Comparison of ENCODE assay signal across 1 cellular context in the genomic region with DNA sequence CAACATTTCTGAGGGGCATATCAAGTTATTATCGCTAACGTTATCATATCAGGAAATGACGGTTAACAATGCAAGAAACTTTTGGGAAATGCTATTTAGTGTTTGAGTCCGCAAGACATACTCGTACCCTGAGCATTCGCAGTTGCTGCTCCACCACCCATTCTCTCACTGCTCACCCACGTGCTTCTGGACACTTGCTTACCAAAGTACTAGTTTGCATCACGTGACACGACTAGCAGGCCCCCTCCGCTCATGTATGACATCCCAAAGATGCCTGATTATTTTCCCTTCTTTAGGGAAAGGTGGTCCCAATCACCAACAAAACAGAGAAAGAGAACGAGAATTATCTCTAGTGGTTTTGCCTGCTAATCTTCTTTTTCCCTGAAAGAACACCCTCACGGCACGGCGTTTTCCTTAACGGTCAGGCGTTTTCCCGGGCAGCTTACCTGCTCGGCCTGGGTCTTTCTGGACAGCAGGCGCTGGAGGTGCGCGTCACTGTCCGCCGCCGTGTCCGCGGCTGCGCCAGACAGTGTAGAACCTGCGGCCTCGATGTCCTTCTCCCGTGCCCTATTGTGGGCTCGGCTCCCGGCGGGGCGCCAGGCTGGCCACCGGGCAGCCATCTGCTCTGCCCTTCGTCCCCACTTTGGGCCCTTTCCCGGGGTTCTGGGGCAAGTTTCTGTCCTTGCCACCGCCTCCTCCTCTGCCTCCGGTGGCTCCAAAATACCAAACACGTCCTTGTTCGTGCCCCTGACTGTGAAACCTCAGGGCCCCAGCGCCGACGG.
TF ChIP-seq lines count a peak whose summit lies in the region.

Gene SUPV3L1, plus strand, starts transcription at position 492 of the 782 bp plus-strand sequence. Its CDS starts 58 bp downstream, at position 550.

TF ChIP-seq in HepG2, 621 proteins besides CTCF, POLR2A, EP300 and RAD21 (continued from another document and continues in another):
- TF ChIP-seq, protein P1, sequence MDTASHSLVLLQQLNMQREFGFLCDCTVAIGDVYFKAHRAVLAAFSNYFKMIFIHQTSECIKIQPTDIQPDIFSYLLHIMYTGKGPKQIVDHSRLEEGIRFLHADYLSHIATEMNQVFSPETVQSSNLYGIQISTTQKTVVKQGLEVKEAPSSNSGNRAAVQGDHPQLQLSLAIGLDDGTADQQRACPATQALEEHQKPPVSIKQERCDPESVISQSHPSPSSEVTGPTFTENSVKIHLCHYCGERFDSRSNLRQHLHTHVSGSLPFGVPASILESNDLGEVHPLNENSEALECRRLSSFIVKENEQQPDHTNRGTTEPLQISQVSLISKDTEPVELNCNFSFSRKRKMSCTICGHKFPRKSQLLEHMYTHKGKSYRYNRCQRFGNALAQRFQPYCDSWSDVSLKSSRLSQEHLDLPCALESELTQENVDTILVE (CRISPR knock-in tag; IDR thresholded peaks at IDR 0.05): peak; percentile 61
- TF ChIP-seq, protein P2, sequence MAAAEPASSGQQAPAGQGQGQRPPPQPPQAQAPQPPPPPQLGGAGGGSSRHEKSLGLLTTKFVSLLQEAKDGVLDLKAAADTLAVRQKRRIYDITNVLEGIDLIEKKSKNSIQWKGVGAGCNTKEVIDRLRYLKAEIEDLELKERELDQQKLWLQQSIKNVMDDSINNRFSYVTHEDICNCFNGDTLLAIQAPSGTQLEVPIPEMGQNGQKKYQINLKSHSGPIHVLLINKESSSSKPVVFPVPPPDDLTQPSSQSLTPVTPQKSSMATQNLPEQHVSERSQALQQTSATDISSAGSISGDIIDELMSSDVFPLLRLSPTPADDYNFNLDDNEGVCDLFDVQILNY (CRISPR knock-in tag; conservative IDR thresholded peaks at IDR 0.05): no peak
- TF ChIP-seq, protein P3, sequence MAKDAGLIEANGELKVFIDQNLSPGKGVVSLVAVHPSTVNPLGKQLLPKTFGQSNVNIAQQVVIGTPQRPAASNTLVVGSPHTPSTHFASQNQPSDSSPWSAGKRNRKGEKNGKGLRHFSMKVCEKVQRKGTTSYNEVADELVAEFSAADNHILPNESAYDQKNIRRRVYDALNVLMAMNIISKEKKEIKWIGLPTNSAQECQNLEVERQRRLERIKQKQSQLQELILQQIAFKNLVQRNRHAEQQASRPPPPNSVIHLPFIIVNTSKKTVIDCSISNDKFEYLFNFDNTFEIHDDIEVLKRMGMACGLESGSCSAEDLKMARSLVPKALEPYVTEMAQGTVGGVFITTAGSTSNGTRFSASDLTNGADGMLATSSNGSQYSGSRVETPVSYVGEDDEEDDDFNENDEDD (CRISPR knock-in tag; IDR thresholded peaks at IDR 0.05; ENCODE audit: borderline replicate concordance): peak; percentile 41; the same call in 1 of the 2 replicates
- TF ChIP-seq, protein P4, sequence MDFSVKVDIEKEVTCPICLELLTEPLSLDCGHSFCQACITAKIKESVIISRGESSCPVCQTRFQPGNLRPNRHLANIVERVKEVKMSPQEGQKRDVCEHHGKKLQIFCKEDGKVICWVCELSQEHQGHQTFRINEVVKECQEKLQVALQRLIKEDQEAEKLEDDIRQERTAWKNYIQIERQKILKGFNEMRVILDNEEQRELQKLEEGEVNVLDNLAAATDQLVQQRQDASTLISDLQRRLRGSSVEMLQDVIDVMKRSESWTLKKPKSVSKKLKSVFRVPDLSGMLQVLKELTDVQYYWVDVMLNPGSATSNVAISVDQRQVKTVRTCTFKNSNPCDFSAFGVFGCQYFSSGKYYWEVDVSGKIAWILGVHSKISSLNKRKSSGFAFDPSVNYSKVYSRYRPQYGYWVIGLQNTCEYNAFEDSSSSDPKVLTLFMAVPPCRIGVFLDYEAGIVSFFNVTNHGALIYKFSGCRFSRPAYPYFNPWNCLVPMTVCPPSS (IDR thresholded peaks at IDR 0.05): no peak
- no peak for TF ChIP-seq HHEX (CRISPR knock-in tag; IDR thresholded peaks at IDR 0.05)
- peak; percentile 60; the same call in 1 of the 2 replicates for TF ChIP-seq TBX2 (CRISPR knock-in tag; IDR thresholded peaks at IDR 0.05; ENCODE audit: borderline replicate concordance)
- 0 out of 2 replicates have a peak, but pooled peaks have one; percentile 15 for TF ChIP-seq ARID5B (CRISPR knock-in tag; IDR thresholded peaks at IDR 0.05)
- TF ChIP-seq, protein P5, sequence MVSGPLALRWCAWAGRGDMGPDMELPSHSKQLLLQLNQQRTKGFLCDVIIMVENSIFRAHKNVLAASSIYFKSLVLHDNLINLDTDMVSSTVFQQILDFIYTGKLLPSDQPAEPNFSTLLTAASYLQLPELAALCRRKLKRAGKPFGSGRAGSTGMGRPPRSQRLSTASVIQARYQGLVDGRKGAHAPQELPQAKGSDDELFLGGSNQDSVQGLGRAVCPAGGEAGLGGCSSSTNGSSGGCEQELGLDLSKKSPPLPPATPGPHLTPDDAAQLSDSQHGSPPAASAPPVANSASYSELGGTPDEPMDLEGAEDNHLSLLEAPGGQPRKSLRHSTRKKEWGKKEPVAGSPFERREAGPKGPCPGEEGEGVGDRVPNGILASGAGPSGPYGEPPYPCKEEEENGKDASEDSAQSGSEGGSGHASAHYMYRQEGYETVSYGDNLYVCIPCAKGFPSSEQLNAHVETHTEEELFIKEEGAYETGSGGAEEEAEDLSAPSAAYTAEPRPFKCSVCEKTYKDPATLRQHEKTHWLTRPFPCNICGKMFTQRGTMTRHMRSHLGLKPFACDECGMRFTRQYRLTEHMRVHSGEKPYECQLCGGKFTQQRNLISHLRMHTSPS (CRISPR knock-in tag; IDR thresholded peaks at IDR 0.05; ENCODE audit: low read depth): no peak
- TF ChIP-seq PCBP2 (optimal IDR thresholded peaks at IDR 0.05; ENCODE audit: low read depth, low read length, poor library complexity, severe bottlenecking): no peak
- no peak for TF ChIP-seq KDM4B (CRISPR knock-in tag; IDR thresholded peaks at IDR 0.05)
- no peak for TF ChIP-seq ZSCAN30 (CRISPR knock-in tag; IDR thresholded peaks at IDR 0.05)
- no peak for TF ChIP-seq ZNF484 (CRISPR knock-in tag; IDR thresholded peaks at IDR 0.05; ENCODE audit: borderline replicate concordance, low read depth)
- no peak for TF ChIP-seq NFE2L2 (IDR thresholded peaks at IDR 0.05; ENCODE audit: low read length)
- no peak for TF ChIP-seq PHF21A (CRISPR knock-in tag; IDR thresholded peaks at IDR 0.05)
- TF ChIP-seq HNF4G (IDR thresholded peaks at IDR 0.05; ENCODE audit: borderline replicate concordance, low read depth, low read length): peak; percentile 12; the same call in 1 of the 2 replicates
- TF ChIP-seq HNF4G (CRISPR knock-in tag; IDR thresholded peaks at IDR 0.05; ENCODE audit: borderline replicate concordance, low read depth): no peak; the same call in 1 of the 2 replicates
- TF ChIP-seq ZFP36L2 (CRISPR knock-in tag; IDR thresholded peaks at IDR 0.05): no peak
- TF ChIP-seq ZNF556 (CRISPR knock-in tag; IDR thresholded peaks at IDR 0.05; ENCODE audit: borderline replicate concordance): no peak
- no peak for TF ChIP-seq THRA (CRISPR knock-in tag; IDR thresholded peaks at IDR 0.05; ENCODE audit: borderline replicate concordance)
- TF ChIP-seq ZNF234 (CRISPR knock-in tag; conservative IDR thresholded peaks at IDR 0.05): no peak
- peak; percentile 77 for TF ChIP-seq TAF1 (CRISPR knock-in tag; IDR thresholded peaks at IDR 0.05)
- TF ChIP-seq ZNF451 (CRISPR knock-in tag; IDR thresholded peaks at IDR 0.05): 0 out of 2 replicates have a peak, but pooled peaks have one; percentile 53
- no peak for TF ChIP-seq TBX3 (IDR thresholded peaks at IDR 0.05; ENCODE audit: borderline replicate concordance)
- peak; percentile 76 for TF ChIP-seq MXD3 (CRISPR knock-in tag; IDR thresholded peaks at IDR 0.05)
- TF ChIP-seq ZKSCAN8 (CRISPR knock-in tag; IDR thresholded peaks at IDR 0.05; ENCODE audit: borderline replicate concordance): peak; percentile 28; the same call in 1 of the 2 replicates
- TF ChIP-seq ZNF878 (CRISPR knock-in tag; IDR thresholded peaks at IDR 0.05): no peak
- TF ChIP-seq SPEN (CRISPR knock-in tag; IDR thresholded peaks at IDR 0.05; ENCODE audit: low read depth): peak; percentile 87; the same call in 1 of the 2 replicates
- peak; percentile 46; the same call in 1 of the 2 replicates for TF ChIP-seq ZSCAN5A (CRISPR knock-in tag; IDR thresholded peaks at IDR 0.05; ENCODE audit: borderline replicate concordance)
- peak; percentile 4; the same call in 1 of the 2 replicates for TF ChIP-seq NKX3-1 (CRISPR knock-in tag; IDR thresholded peaks at IDR 0.05)
- TF ChIP-seq RBAK (CRISPR knock-in tag; IDR thresholded peaks at IDR 0.05): no peak
- TF ChIP-seq ZBTB7B (CRISPR knock-in tag; IDR thresholded peaks at IDR 0.05): no peak
- no peak; the same call in 1 of the 2 replicates for TF ChIP-seq ZNF784 (CRISPR knock-in tag; IDR thresholded peaks at IDR 0.05; ENCODE audit: borderline replicate concordance)
- TF ChIP-seq, protein P6, sequence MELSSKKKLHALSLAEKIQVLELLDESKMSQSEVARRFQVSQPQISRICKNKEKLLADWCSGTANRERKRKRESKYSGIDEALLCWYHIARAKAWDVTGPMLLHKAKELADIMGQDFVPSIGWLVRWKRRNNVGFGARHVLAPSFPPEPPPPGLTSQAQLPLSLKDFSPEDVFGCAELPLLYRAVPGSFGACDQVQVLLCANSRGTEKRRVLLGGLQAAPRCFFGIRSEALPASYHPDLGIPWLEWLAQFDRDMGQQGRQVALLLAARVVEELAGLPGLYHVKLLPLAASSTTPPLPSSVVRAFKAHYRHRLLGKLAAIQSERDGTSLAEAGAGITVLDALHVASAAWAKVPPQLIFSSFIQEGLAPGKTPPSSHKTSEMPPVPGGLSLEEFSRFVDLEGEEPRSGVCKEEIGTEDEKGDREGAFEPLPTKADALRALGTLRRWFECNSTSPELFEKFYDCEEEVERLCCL (CRISPR knock-in tag; IDR thresholded peaks at IDR 0.05; ENCODE audit: borderline replicate concordance): no peak
- TF ChIP-seq ZNF563 (CRISPR knock-in tag; IDR thresholded peaks at IDR 0.05): no peak
- no peak for TF ChIP-seq HIVEP1 (CRISPR knock-in tag; IDR thresholded peaks at IDR 0.05)
- TF ChIP-seq MAX (IDR thresholded peaks at IDR 0.05): peak; percentile 100
- TF ChIP-seq ZFP62 (CRISPR knock-in tag; IDR thresholded peaks at IDR 0.05): no peak
- 0 out of 2 replicates have a peak, but pooled peaks have one; percentile 54 for TF ChIP-seq ZMYM4 (CRISPR knock-in tag; IDR thresholded peaks at IDR 0.05)
